Comparison of ENCODE assay signal across 13 cellular contexts in the genomic region with DNA sequence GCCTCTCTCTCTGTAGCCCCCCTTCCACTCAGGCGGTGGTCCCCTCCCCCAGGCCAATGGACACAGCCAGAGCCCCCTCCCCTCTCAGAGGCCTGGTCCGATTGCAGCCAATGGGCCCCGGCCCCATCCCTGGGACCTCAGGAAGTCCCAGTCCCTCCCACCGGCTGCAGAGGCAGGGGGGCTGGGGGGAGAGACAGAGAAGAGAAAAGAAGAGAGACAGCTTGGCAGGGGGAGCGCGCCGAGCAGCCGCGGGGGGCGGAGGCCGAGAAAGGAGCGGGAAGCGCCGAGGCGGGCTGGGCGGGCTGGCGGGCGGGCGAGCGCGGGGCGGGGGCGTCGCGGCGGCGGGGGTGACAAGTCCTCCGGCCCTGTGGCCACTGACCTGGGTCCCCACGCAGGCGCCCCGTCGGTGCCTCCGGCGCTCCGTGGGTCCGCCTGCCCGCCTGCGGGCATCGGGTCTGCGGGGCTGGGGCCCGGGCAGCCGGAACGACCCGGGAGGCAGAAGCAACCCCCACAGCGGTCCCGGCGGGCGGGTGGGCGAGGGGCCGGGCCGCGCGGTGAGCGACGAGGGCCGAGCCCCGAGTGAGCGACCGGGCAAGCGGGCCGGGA. TPM values are rescaled to one million over a fixed set of nuclear protein-coding genes. Genes with fewer than 3 reads are reported as not detected.
DNase-seq lines count a peak whose midpoint lies in the region; ATAC-seq and TF ChIP-seq lines count a peak whose summit lies in the region.
"Had no signal": no experiment of that assay in that cellular context is flagged by ENCODE, and none has a peak within 500 bp of the region (broad histone marks: within the 10 kb centered on the region; RNA-seq: fewer than 3 reads in every experiment).

No MANE protein-coding gene starts in this region.

- no peak for TF ChIP-seq CTCF in body of pancreas (IDR thresholded peaks at IDR 0.05)
- no peak for TF ChIP-seq CTCF in tibial artery (IDR thresholded peaks at IDR 0.05)
- TF ChIP-seq CTCF in esophagus squamous epithelium (IDR thresholded peaks at IDR 0.05) = no peak

- TF ChIP-seq POLR2A in body of pancreas (IDR thresholded peaks at IDR 0.05) (no peak), esophagus squamous epithelium (IDR thresholded peaks at IDR 0.05) (no peak)

- H3K27me3 ChIP-seq in body of pancreas = peaks cover 0 to 20% of the 10 kb centered on the region in 2 donors
- H3K27me3 ChIP-seq in tibial artery = peaks cover 0 to 93% of the 10 kb centered on the region in 2 donors
- peaks cover 0 to 85% (median 17%) of the 10 kb centered on the region in 4 donors for H3K27me3 ChIP-seq in esophagus squamous epithelium

- H3K4me1 ChIP-seq in body of pancreas (peaks cover 12% of the 10 kb centered on the region), mesodermal cell (ENCODE audit: control insufficient read depth, insufficient read depth, low read length, poor library complexity, severe bottlenecking) (peaks cover 64% of the 10 kb centered on the region), tibial artery (peaks cover 0 to 13% (median 11%) of the 10 kb centered on the region in 4 donors), esophagus squamous epithelium (peaks cover 4 to 22% (median 8%) of the 10 kb centered on the region in 3 donors)

- peak overlapping the region; percentile 48 to 79 for H3K4me3 Mint-ChIP-seq in activated T-cell treated with anti-CD3 and anti-CD28 coated beads, Interleukin-2, amount 50 U/mL, for 72 hours

- no peaks in the 10 kb centered on the region for H3K9me3 ChIP-seq in body of pancreas
- H3K9me3 ChIP-seq in mesodermal cell (ENCODE audit: control insufficient read depth, low read length) = no peaks in the 10 kb centered on the region
- no peaks in the 10 kb centered on the region for H3K9me3 ChIP-seq in tibial artery
- H3K9me3 ChIP-seq in esophagus squamous epithelium = no peaks in the 10 kb centered on the region

- peaks cover 65% of the 10 kb centered on the region for H3K27me3 Mint-ChIP-seq in activated T-cell treated with anti-CD3 and anti-CD28 coated beads, Interleukin-2, amount 50 U/mL, for 72 hours (ENCODE audit: low read depth)

- no peak overlapping the region for H3K27ac ChIP-seq in body of pancreas
- peak overlapping the region; percentile 84 for H3K27ac ChIP-seq in mesodermal cell (ENCODE audit: low read depth, low read length, severe bottlenecking)
- H3K27ac ChIP-seq in tibial artery = no peak overlapping the region
- H3K27ac ChIP-seq in esophagus squamous epithelium = peak overlapping the region in 1 of 4 donors; percentile 33
- H3K27ac ChIP-seq: C4-2B had no signal

- intact Hi-C loops in body of pancreas (cut with DNase I) = no loop called here
- intact Hi-C loops in tibial artery (cut with DNase I; ENCODE audit: low total_unique reads) = no loop called here
- intact Hi-C loops in esophagus squamous epithelium (cut with DNase I) = no loop called here

- H3K4me1 Mint-ChIP-seq in activated T-cell treated with anti-CD3 and anti-CD28 coated beads, Interleukin-2, amount 50 U/mL, for 72 hours (ENCODE audit: low read depth) = peaks cover 12% of the 10 kb centered on the region

- H3K27ac Mint-ChIP-seq in activated T-cell treated with anti-CD3 and anti-CD28 coated beads, Interleukin-2, amount 50 U/mL, for 72 hours = no peak overlapping the region

- H3K4me3 ChIP-seq in body of pancreas = no peak overlapping the region
- H3K4me3 ChIP-seq in mesodermal cell (ENCODE audit: extremely low read depth, insufficient read depth, low read length, poor library complexity, severe bottlenecking) = peak overlapping the region; percentile 25
- peak overlapping the region; percentile 11 to 37 for H3K4me3 ChIP-seq in tibial artery
- peak overlapping the region in 2 of 4 donors; percentile 39 to 59 for H3K4me3 ChIP-seq in esophagus squamous epithelium

- WGBS in body of pancreas, 2 donors = 5 to 18% methylated on average over 10 to 54 of the region's 61 CpGs
- 0 to 1% methylated on average over 25 to 40 of the region's 61 CpGs for WGBS in mesodermal cell (ENCODE audit: insufficient coverage in 2 of 2), 2 experiments
- no CpG with 5 or more reads among the region's 61 CpGs for WGBS in esophagus squamous epithelium, 2 donors

- H3K36me3 ChIP-seq in body of pancreas (replicated peaks in 1 of 2; ENCODE audit: insufficient read depth in 1 of 2, low read depth in 2 of 2) (no peaks in the 10 kb centered on the region), mesodermal cell (ENCODE audit: control insufficient read depth, insufficient read depth, low read length) (peaks cover 3% of the 10 kb centered on the region), tibial artery (no peaks in the 10 kb centered on the region), esophagus squamous epithelium (no peaks in the 10 kb centered on the region)

- DNase-seq in activated T-cell treated with anti-CD3 and anti-CD28 coated beads, Interleukin-2, amount 50 U/mL, for 72 hours = no peak
- no peak for DNase-seq in activated T-cell treated with anti-CD3 and anti-CD28 coated beads, Interleukin-2, amount 50 U/mL, for 1 hour
- no peak for DNase-seq in body of pancreas
- no peak for DNase-seq in tibial artery
- DNase-seq in GM19240 (ENCODE audit: insufficient read length, low spot score) = no peak
- no peak for DNase-seq in activated effector memory CD4-positive, alpha-beta T cell treated with anti-CD3 and anti-CD28 coated beads, Interleukin-2, amount 50 U/mL, for 16 hours
- no peak for DNase-seq in esophagus squamous epithelium (lab: John Stamatoyannopoulos, UW)
- DNase-seq: activated CD8-positive, alpha-beta memory T cell treated with anti-CD3 and anti-CD28 coated beads, Interleukin-2, amount 50 U/mL, for 4 hours; effector CD4-positive, alpha-beta T cell; NCI-H2029 treated with DMSO at 0.1 percent for 48 hours had no signal

- peak in 1 of 2 donors; percentile 26 for ATAC-seq in activated T-cell treated with anti-CD3 and anti-CD28 coated beads, Interleukin-2, amount 50 U/mL, for 72 hours (replicated peaks in 1 of 2)
- ATAC-seq in body of pancreas = peak; percentile 7

- H3K36me3 Mint-ChIP-seq in activated T-cell treated with anti-CD3 and anti-CD28 coated beads, Interleukin-2, amount 50 U/mL, for 72 hours (ENCODE audit: insufficient read depth in 2 of 2) = no peaks in the 10 kb centered on the region

- H3K9me3 Mint-ChIP-seq in activated T-cell treated with anti-CD3 and anti-CD28 coated beads, Interleukin-2, amount 50 U/mL, for 72 hours = no peaks in the 10 kb centered on the region

RNA-seq across cellular contexts. Expression of a gene that starts 11.8 kb away (rescaled TPM):
- not detected for total RNA-seq in activated T-cell treated with anti-CD3 and anti-CD28 coated beads, Interleukin-2, amount 50 U/mL, for 72 hours
- total RNA-seq in body of pancreas = 10 to 100 TPM in 1 of 2 donors, 1 to 10 TPM in 1; 1.6 to 16.8 TPM
- 55.1 TPM for polyA plus RNA-seq in mesodermal cell (2013, experiment 1 of 2)
- 40.6 TPM for polyA plus RNA-seq in mesodermal cell (2013, experiment 2 of 2)
- 1 to 10 TPM in 1 of 4 donors, under 1 TPM in 2, not detected in 1; 0.29 to 4.6 (median 0.40) TPM for total RNA-seq in esophagus squamous epithelium

RNA-seq across cellular contexts. Expression of a gene that starts 34.2 kb away (rescaled TPM):
- total RNA-seq in activated T-cell treated with anti-CD3 and anti-CD28 coated beads, Interleukin-2, amount 50 U/mL, for 72 hours = 10 to 100 TPM; 25.0 to 31.8 TPM
- total RNA-seq in body of pancreas (10 to 100 TPM in 1 of 2 donors, 1 to 10 TPM in 1; 8.6 to 16.9 TPM), esophagus squamous epithelium (10 to 100 TPM; 25.1 to 37.4 (median 28.0) TPM)
- polyA plus RNA-seq in mesodermal cell (2013, experiment 1 of 2) = 21.7 TPM
- polyA plus RNA-seq in mesodermal cell (2013, experiment 2 of 2) = 21.0 TPM

RNA-seq across cellular contexts. Expression of a gene that starts 42.6 kb away (rescaled TPM):
- 10 to 100 TPM; 75.6 to 79.2 TPM for total RNA-seq in activated T-cell treated with anti-CD3 and anti-CD28 coated beads, Interleukin-2, amount 50 U/mL, for 72 hours
- total RNA-seq in body of pancreas (10 to 100 TPM; 36.1 to 39.9 TPM), esophagus squamous epithelium (100 to 1,000 TPM in 2 of 4 donors, 10 to 100 TPM in 2; 67.1 to 136 (median 103) TPM)
- 91.2 TPM for polyA plus RNA-seq in mesodermal cell (2013, experiment 1 of 2)
- 92.4 TPM for polyA plus RNA-seq in mesodermal cell (2013, experiment 2 of 2)

RNA-seq across cellular contexts. Expression of a gene that starts 51.1 kb away (rescaled TPM):
- under 1 TPM; 0.16 to 0.29 TPM for total RNA-seq in activated T-cell treated with anti-CD3 and anti-CD28 coated beads, Interleukin-2, amount 50 U/mL, for 72 hours
- not detected for total RNA-seq in body of pancreas
- polyA plus RNA-seq in mesodermal cell (2013, experiment 1 of 2) = not detected
- not detected for polyA plus RNA-seq in mesodermal cell (2013, experiment 2 of 2)
- total RNA-seq in esophagus squamous epithelium = not detected
- total RNA-seq: skeletal muscle tissue had no signal

RNA-seq across cellular contexts. Expression of a gene that starts 54.9 kb away (rescaled TPM):
- under 1 TPM in 1 of 2 donors, not detected in 1; 0.23 TPM for total RNA-seq in activated T-cell treated with anti-CD3 and anti-CD28 coated beads, Interleukin-2, amount 50 U/mL, for 72 hours
- 1 to 10 TPM in 1 of 2 donors, not detected in 1; 2.9 TPM for total RNA-seq in body of pancreas
- 2.7 TPM for polyA plus RNA-seq in mesodermal cell (2013, experiment 1 of 2)
- polyA plus RNA-seq in mesodermal cell (2013, experiment 2 of 2) = 2.1 TPM
- under 1 TPM in 1 of 4 donors, not detected in 3; 0.38 TPM for total RNA-seq in esophagus squamous epithelium

Comparison
In these comparisons a context has a peak if more than half of its experiments do, and no peak if none do; other contexts are left out.
1. H3K4me3 ChIP-seq: peak in mesodermal cell (single experiment) and tibial artery (2 of 2); none in body of pancreas (0 of 2).